8 cellular contexts compared by ENCODE assay signal in genomic region chr10:6162589-6163356, GRCh38. TPM values are rescaled to one million over a fixed set of nuclear protein-coding genes. Genes with fewer than 3 reads are reported as not detected.
A peak's percentile ranks its signal among the peaks of the same experiment; 100 is the strongest.
DNase-seq lines count a peak whose midpoint lies in the region; ATAC-seq, FAIRE-seq and TF ChIP-seq lines count a peak whose summit lies in the region.

No MANE protein-coding gene starts in this region.

- H3K4me1 ChIP-seq in ES-I3 (ENCODE audit: insufficient read depth, low read length) (no peaks in the 10 kb centered on the region; the same call in 1 of the 2 replicates), psoas muscle (peaks cover 32% of the 10 kb centered on the region)

- peak overlapping the region; percentile 73 for H3K4me3 ChIP-seq in psoas muscle

- H3K27ac ChIP-seq in psoas muscle: peak overlapping the region; percentile 92

- intact Hi-C loops in psoas muscle (cut with DNase I): loop anchor here (2.0 to 5.0 kb wide), 2 partner anchors 16 to 40 kb away; partner anchors contain the start of gene PFKFB3 (in 1 of the 2)

- no peak for ATAC-seq in psoas muscle

- TF ChIP-seq POLR2A in erythroblast (IDR thresholded peaks at IDR 0.05; ENCODE audit: low read length): no peak

- H3K9me3 ChIP-seq in ES-I3 (ENCODE audit: control insufficient read depth, insufficient read depth, low read length): no peaks in the 10 kb centered on the region
- H3K9me3 ChIP-seq in psoas muscle: no peaks in the 10 kb centered on the region

- WGBS in psoas muscle, 3 donors: 50 to 68% (median 51%) methylated on average over 12 of the region's 12 CpGs

- FAIRE-seq in RCC 7860 (lab: Jason Lieb, UNC): no peak

- DNase-seq in RCC 7860 (ENCODE audit: low spot score): peak; percentile 31
- DNase-seq in erythroblast (lab: John Stamatoyannopoulos, UW): peak; percentile 30 to 46
- no peak for DNase-seq in psoas muscle
- no peak for DNase-seq in activated gamma-delta T cell treated with Interleukin-2 at 50 U/mL for 16 hours
- DNase-seq in NCI-H2227 (lab: John Stamatoyannopoulos, UW; ENCODE audit: unreplicated experiment): no peak
- no peak for DNase-seq in NCI-H187 treated with DMSO at 0.1 percent for 48 hours (lab: John Stamatoyannopoulos, UW)
- DNase-seq in T1000 (lab: John Stamatoyannopoulos, UW): no peak

- TF ChIP-seq CTCF in psoas muscle (IDR thresholded peaks at IDR 0.05): no peak

- H3K9ac ChIP-seq in ES-I3 (ENCODE audit: low read depth, low read length): peak overlapping the region; percentile 63; the same call in 1 of the 2 replicates

- no peaks in the 10 kb centered on the region for H3K36me3 ChIP-seq in ES-I3 (ENCODE audit: insufficient read depth, low read length)
- peaks cover 0 to 18% of the 10 kb centered on the region in 2 donors for H3K36me3 ChIP-seq in psoas muscle (ENCODE audit: insufficient read depth in 1 of 2, low read depth in 1 of 2)

- H3K27me3 ChIP-seq in psoas muscle (ENCODE audit: insufficient read depth in 3 of 3, low read length in 2 of 3): no peaks in the 10 kb centered on the region

RNA-seq across cellular contexts. Expression of gene PFKFB3, which starts 40.0 kb away (rescaled TPM):
- 100 to 1,000 TPM in 3 of 4 donors, 10 to 100 TPM in 1; 25.4 to 225 (median 148) TPM for total RNA-seq in psoas muscle
- polyA plus RNA-seq in psoas muscle: 100 to 1,000 TPM in 2 of 3 donors, 10 to 100 TPM in 1; 26.7 to 704 (median 448) TPM

Comparison
In these comparisons a context has a peak if more than half of its experiments do, and no peak if none do; other contexts are left out.
1. DNase-seq: peak in RCC 7860 (single experiment) and erythroblast (2 of 2); none in psoas muscle (0 of 2), activated gamma-delta T cell treated with Interleukin-2 at 50 U/mL for 16 hours (single experiment), NCI-H2227 (single experiment), NCI-H187 treated with DMSO at 0.1 percent for 48 hours (single experiment) and T1000 (single experiment).